ENCODE assay signal across 9 cellular contexts in genomic region chr3:89578253-89578529, GRCh38.
"Had no signal": no experiment of that assay in that cellular context is flagged by ENCODE, and none has a peak within 500 bp of the region (broad histone marks: within the 10 kb centered on the region; RNA-seq: fewer than 3 reads in every experiment).

No MANE protein-coding gene starts in this region.

- DNase-seq: activated CD4-positive, alpha-beta T cell treated with anti-CD3 and anti-CD28 coated beads, Interleukin-2, amount 10 ng/mL, durations not matched to agents 24 days and 14 days; activated naive CD4-positive, alpha-beta T cell treated with Interleukin-2 at 50 U/mL for 16 hours; activated naive CD8-positive, alpha-beta T cell treated with anti-CD3 and anti-CD28 coated beads, Interleukin-2, amount 50 U/mL, for 24 hours; left lung had no signal

- H3K27ac ChIP-seq: ascending aorta, esophagus muscularis mucosa, left lung, parathyroid adenoma, skin epidermis had no signal

- H3K36me3 Mint-ChIP-seq: memory B cell had no signal

- H3K79me2 ChIP-seq: parathyroid adenoma had no signal

- H3K9me3 Mint-ChIP-seq: activated CD4-positive, alpha-beta T cell treated with anti-CD3 and anti-CD28 coated beads, Interleukin-2, amount 10 ng/mL, durations not matched to agents 24 days and 14 days had no signal

- H2AFZ ChIP-seq: parathyroid adenoma had no signal

- H3K27ac Mint-ChIP-seq: activated CD4-positive, alpha-beta T cell treated with anti-CD3 and anti-CD28 coated beads, Interleukin-2, amount 10 ng/mL, durations not matched to agents 24 days and 14 days; activated naive CD8-positive, alpha-beta T cell treated with anti-CD3 and anti-CD28 coated beads, Interleukin-2, amount 50 U/mL, for 24 hours; memory B cell had no signal

- ATAC-seq: activated naive CD8-positive, alpha-beta T cell treated with anti-CD3 and anti-CD28 coated beads, Interleukin-2, amount 50 U/mL, for 24 hours; left lung had no signal

- H3K27me3 Mint-ChIP-seq: activated CD4-positive, alpha-beta T cell treated with anti-CD3 and anti-CD28 coated beads, Interleukin-2, amount 10 ng/mL, durations not matched to agents 24 days and 14 days; activated naive CD8-positive, alpha-beta T cell treated with anti-CD3 and anti-CD28 coated beads, Interleukin-2, amount 50 U/mL, for 24 hours; memory B cell had no signal

- H3K9me3 ChIP-seq: ascending aorta, esophagus muscularis mucosa, left lung had no signal

- H3K4me1 Mint-ChIP-seq: activated CD4-positive, alpha-beta T cell treated with anti-CD3 and anti-CD28 coated beads, Interleukin-2, amount 10 ng/mL, durations not matched to agents 24 days and 14 days; activated naive CD8-positive, alpha-beta T cell treated with anti-CD3 and anti-CD28 coated beads, Interleukin-2, amount 50 U/mL, for 24 hours; memory B cell had no signal

- H3K36me3 ChIP-seq: ascending aorta, esophagus muscularis mucosa, left lung had no signal

- H3K4me1 ChIP-seq: ascending aorta, esophagus muscularis mucosa, left lung, parathyroid adenoma had no signal

- H3K4me3 Mint-ChIP-seq: activated CD4-positive, alpha-beta T cell treated with anti-CD3 and anti-CD28 coated beads, Interleukin-2, amount 10 ng/mL, durations not matched to agents 24 days and 14 days; activated naive CD8-positive, alpha-beta T cell treated with anti-CD3 and anti-CD28 coated beads, Interleukin-2, amount 50 U/mL, for 24 hours; memory B cell had no signal

- H3K27me3 ChIP-seq: ascending aorta, esophagus muscularis mucosa, left lung had no signal

- H3K4me3 ChIP-seq: ascending aorta, esophagus muscularis mucosa, left lung, skin epidermis had no signal
